In the genomic region with DNA sequence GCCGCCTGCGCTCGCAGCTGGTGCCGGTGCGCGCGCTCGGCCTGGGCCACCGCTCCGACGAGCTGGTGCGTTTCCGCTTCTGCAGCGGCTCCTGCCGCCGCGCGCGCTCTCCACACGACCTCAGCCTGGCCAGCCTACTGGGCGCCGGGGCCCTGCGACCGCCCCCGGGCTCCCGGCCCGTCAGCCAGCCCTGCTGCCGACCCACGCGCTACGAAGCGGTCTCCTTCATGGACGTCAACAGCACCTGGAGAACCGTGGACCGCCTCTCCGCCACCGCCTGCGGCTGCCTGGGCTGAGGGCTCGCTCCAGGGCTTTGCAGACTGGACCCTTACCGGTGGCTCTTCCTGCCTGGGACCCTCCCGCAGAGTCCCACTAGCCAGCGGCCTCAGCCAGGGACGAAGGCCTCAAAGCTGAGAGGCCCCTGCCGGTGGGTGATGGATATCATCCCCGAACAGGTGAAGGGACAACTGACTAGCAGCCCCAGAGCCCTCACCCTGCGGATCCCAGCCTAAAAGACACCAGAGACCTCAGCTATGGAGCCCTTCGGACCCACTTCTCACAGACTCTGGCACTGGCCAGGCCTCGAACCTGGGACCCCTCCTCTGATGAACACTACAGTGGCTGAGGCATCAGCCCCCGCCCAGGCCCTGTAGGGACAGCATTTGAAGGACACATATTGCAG, we compare ENCODE assay signal across 7 cellular contexts.
A peak's percentile ranks its signal among the peaks of the same experiment; 100 is the strongest.
DNase-seq lines count a peak whose midpoint lies in the region; ATAC-seq and TF ChIP-seq lines count a peak whose summit lies in the region.
"Had no signal": no experiment of that assay in that cellular context is flagged by ENCODE, and none has a peak within 500 bp of the region (broad histone marks: within the 10 kb centered on the region; RNA-seq: fewer than 3 reads in every experiment).

No MANE protein-coding gene starts in this region.

- peaks cover 25% of the 10 kb centered on the region for H3K27me3 Mint-ChIP-seq in central memory CD8-positive, alpha-beta T cell
- peaks cover 50% of the 10 kb centered on the region for H3K27me3 Mint-ChIP-seq in nephron (ENCODE audit: low read depth)

- no peak for ATAC-seq in central memory CD8-positive, alpha-beta T cell (replicated peaks; ENCODE audit: extremely low read depth, poor library complexity, severe bottlenecking)

- TF ChIP-seq CTCF in nephron (IDR thresholded peaks at IDR 0.05; ENCODE audit: unreplicated experiment in 3 of 3): no peak

- peaks cover 2% of the 10 kb centered on the region for H3K36me3 Mint-ChIP-seq in central memory CD8-positive, alpha-beta T cell (ENCODE audit: insufficient read depth)
- H3K36me3 Mint-ChIP-seq in nephron (ENCODE audit: low read depth): no peaks in the 10 kb centered on the region

- H3K27ac Mint-ChIP-seq in central memory CD8-positive, alpha-beta T cell (ENCODE audit: low read depth): no peak overlapping the region
- H3K27ac Mint-ChIP-seq in nephron: peak overlapping the region in 1 of 3 experiments; percentile 86

- DNase-seq in NCI-H82 (lab: John Stamatoyannopoulos, UW) (peak; percentile 36), NCI-H82 treated with DMSO at 0.1 percent for 48 hours (lab: John Stamatoyannopoulos, UW; ENCODE audit: unreplicated experiment) (no peak), SW 1271 (lab: John Stamatoyannopoulos, UW) (no peak)
- no peak for DNase-seq in central memory CD8-positive, alpha-beta T cell (ENCODE audit: low spot score in 2 of 2)
- DNase-seq in stimulated activated CD4-positive, alpha-beta T cell treated with anti-CD3 and anti-CD28 coated beads, Interleukin-1b, Interleukin-23, amount 100 ng/mL, for 48 hours: no peak
- DNase-seq: DND-41 had no signal

- H3K4me1 Mint-ChIP-seq in central memory CD8-positive, alpha-beta T cell: peaks cover 6% of the 10 kb centered on the region
- peaks cover 16% of the 10 kb centered on the region for H3K4me1 Mint-ChIP-seq in nephron

- H3K4me3 Mint-ChIP-seq in central memory CD8-positive, alpha-beta T cell: peak overlapping the region; percentile 58
- peak overlapping the region; percentile 70 to 81 (median 80) for H3K4me3 Mint-ChIP-seq in nephron

- H3K9me3 Mint-ChIP-seq in central memory CD8-positive, alpha-beta T cell: no peaks in the 10 kb centered on the region
- H3K9me3 Mint-ChIP-seq in nephron: no peaks in the 10 kb centered on the region
